In the genomic region with DNA sequence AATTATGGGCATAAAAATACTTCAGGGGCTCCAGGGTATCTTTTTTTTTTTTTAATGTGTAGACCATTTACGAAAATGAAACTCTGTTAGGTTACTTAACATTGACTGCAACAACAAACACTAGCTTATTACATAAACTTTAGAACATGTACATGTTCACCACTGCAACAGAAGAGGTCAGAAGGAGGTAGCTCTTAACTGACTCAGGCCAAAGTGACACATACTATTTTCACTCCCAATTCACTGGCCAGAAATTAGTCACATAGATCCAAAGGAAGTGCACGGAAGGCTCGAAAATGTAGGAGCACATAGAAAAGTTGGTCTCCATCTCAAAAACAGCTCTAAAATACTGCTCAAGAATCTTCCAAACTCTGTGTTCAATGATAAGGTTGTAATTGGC, we compare ENCODE assay signal across 13 cellular contexts.
A peak's percentile ranks its signal among the peaks of the same experiment; 100 is the strongest.
DNase-seq lines count a peak whose midpoint lies in the region; TF ChIP-seq lines count a peak whose summit lies in the region.
"Had no signal": no experiment of that assay in that cellular context is flagged by ENCODE, and none has a peak within 500 bp of the region (broad histone marks: within the 10 kb centered on the region; RNA-seq: fewer than 3 reads in every experiment).

No MANE protein-coding gene starts in this region.

- TF ChIP-seq CTCF in GM20000 (IDR thresholded peaks at IDR 0.05; ENCODE audit: extremely low read depth, missing control alignments) (no peak), GM13977 (IDR thresholded peaks at IDR 0.05; ENCODE audit: extremely low read depth, insufficient read depth, missing control alignments) (no peak)

- in situ Hi-C loops in GM13977 (cut with MboI; ENCODE audit: low pct_unique_long_range_greater_than_20kb, low sequenced_read_pairs, unreplicated experiment) = loop anchor here (25.0 kb wide), 1 partner anchor 406 kb away; no protein-coding TSS in a partner anchor

- DNase-seq in GM03348 (ENCODE audit: low spot score) (peak; percentile 60), RKO (ENCODE audit: low spot score) (peak; percentile 53), fibroblast of gingiva (ENCODE audit: low read depth) (peak; percentile 39), non-pigmented ciliary epithelial cell (ENCODE audit: low read depth) (peak; percentile 79), GM20000 (ENCODE audit: low spot score) (no peak), NCI-H524 treated with DMSO at 0.1 percent for 48 hours (lab: John Stamatoyannopoulos, UW) (no peak), GM13977 (ENCODE audit: low spot score) (no peak)
- no peak for DNase-seq in stimulated activated CD4-positive, alpha-beta T cell treated with anti-CD3 and anti-CD28 coated beads, Interleukin-4, amount 100 ng/mL, for 1 hour
- DNase-seq: activated T-cell treated with anti-CD3 and anti-CD28 coated beads, Interleukin-2, amount 50 U/mL, for 24 hours; aorta; NCI-H146; sigmoid colon; testis had no signal

Comparison
In these comparisons a context has a peak if more than half of its experiments do, and no peak if none do; other contexts are left out.
1. DNase-seq: peak in GM03348 (single experiment), RKO (single experiment), fibroblast of gingiva (single experiment) and non-pigmented ciliary epithelial cell (single experiment); none in stimulated activated CD4-positive, alpha-beta T cell treated with anti-CD3 and anti-CD28 coated beads, Interleukin-4, amount 100 ng/mL, for 1 hour (single experiment), GM20000 (single experiment), NCI-H524 treated with DMSO at 0.1 percent for 48 hours (single experiment) and GM13977 (single experiment).